In genomic region chr10:94220717-94221116, GRCh38 we compare ENCODE assay signal across 29 cellular contexts.
"Had no signal": no experiment of that assay in that cellular context is flagged by ENCODE, and none has a peak within 500 bp of the region (broad histone marks: within the 10 kb centered on the region; RNA-seq: fewer than 3 reads in every experiment).

No MANE protein-coding gene starts in this region.

- H3K36me3 ChIP-seq: stomach, suprapubic skin, thoracic aorta, thyroid gland, tibial artery, tibial nerve, transverse colon, upper lobe of left lung, upper lobe of right lung, uterus, vagina had no signal

- DNase-seq: stimulated activated CD4-positive, alpha-beta T cell treated with anti-CD3 and anti-CD28 coated beads, Interleukin-2, amount 100 ng/mL, for 48 hours; stimulated activated CD4-positive, alpha-beta T cell treated with anti-CD3 and anti-CD28 coated beads, Interleukin-4, amount 100 ng/mL, for 1 hour; stimulated activated CD4-positive, alpha-beta T cell treated with anti-CD3 and anti-CD28 coated beads, Interleukin-4, amount 100 ng/mL, for 24 hours; stimulated activated CD4-positive, alpha-beta T cell treated with anti-CD3 and anti-CD28 coated beads, Interleukin-4, amount 100 ng/mL, for 4 hours; stimulated activated CD8-positive, alpha-beta memory T cell treated with anti-CD3 and anti-CD28 coated beads, Interleukin-4, amount 100 ng/mL, for 48 hours; stimulated activated naive B cell treated with anti-CD40 and anti-IgM and Interleukin-4, amounts not matched to agents 10 μg/mL and 1 μg/mL and 100 μg/mL, for 72 hours; stimulated activated naive CD4-positive, alpha-beta T cell; stimulated activated naive CD4-positive, alpha-beta T cell treated with Interleukin-2 at 50 U/mL for 16 hours; stimulated activated naive CD8-positive, alpha-beta T cell treated with anti-CD3 and anti-CD28 coated beads, Interleukin-15, amount 100 ng/mL, for 72 hours; stimulated activated naive CD8-positive, alpha-beta T cell treated with anti-CD3 and anti-CD28 coated beads, Interleukin-15, Interleukin-2, amounts not matched to agents 100 U/mL and 50 U/mL, for 24 hours; stomach; substantia nigra; testis; thyroid gland; tibial artery; transverse colon; trophoblast cell; upper lobe of right lung; uterus had no signal

- FAIRE-seq: urothelium cell line had no signal

- H3K4me3 ChIP-seq: stomach, suprapubic skin, testis, thoracic aorta, thyroid gland, tibial artery, tibial nerve, transverse colon, upper lobe of left lung, upper lobe of right lung, uterus, vagina had no signal

- H3K4me1 ChIP-seq: suprapubic skin, testis, transverse colon, upper lobe of left lung, upper lobe of right lung, uterus, vagina had no signal

- H3K9me3 ChIP-seq: stomach, suprapubic skin, testis, thoracic aorta, thyroid gland, tibial artery, tibial nerve, transverse colon, upper lobe of left lung, upper lobe of right lung, uterus, vagina had no signal

- H3K27ac ChIP-seq: stomach, suprapubic skin, testis, thoracic aorta, tibial nerve, transverse colon, upper lobe of left lung, upper lobe of right lung, uterus, vagina had no signal

- H3K4me3 Mint-ChIP-seq: stimulated activated effector memory CD8-positive, alpha-beta T cell treated with anti-CD3 and anti-CD28 coated beads, Interleukin-12 subunit alpha, Interleukin-12 subunit beta, amount 100 ng/mL, for 72 hours; stimulated activated memory B cell treated with anti-CD40 and anti-IgM and Interleukin-4, amounts not matched to agents 10 μg/mL and 1 μg/mL and 100 μg/mL, for 72 hours; stimulated activated naive B cell treated with anti-CD40 and anti-IgM and Interleukin-4, amounts not matched to agents 10 μg/mL and 1 μg/mL and 100 μg/mL, for 72 hours; stimulated activated naive CD8-positive, alpha-beta T cell treated with anti-CD3 and anti-CD28 coated beads, Interleukin-15, amount 100 ng/mL, for 72 hours; stimulated activated naive CD8-positive, alpha-beta T cell treated with anti-CD3 and anti-CD28 coated beads, Interleukin-15, Interleukin-2, amounts not matched to agents 100 ng/mL and 50 ng/mL, for 24 hours; type B pancreatic cell had no signal

- H3K27me3 ChIP-seq: stomach, suprapubic skin, testis, thyroid gland, tibial artery, tibial nerve, transverse colon, upper lobe of left lung, upper lobe of right lung, uterus, vagina had no signal

- H3K9me3 Mint-ChIP-seq: stimulated activated effector memory CD8-positive, alpha-beta T cell treated with anti-CD3 and anti-CD28 coated beads, Interleukin-12 subunit alpha, Interleukin-12 subunit beta, amount 100 ng/mL, for 72 hours; stimulated activated memory B cell treated with anti-CD40 and anti-IgM and Interleukin-4, amounts not matched to agents 10 μg/mL and 1 μg/mL and 100 μg/mL, for 72 hours; stimulated activated naive B cell treated with anti-CD40 and anti-IgM and Interleukin-4, amounts not matched to agents 10 μg/mL and 1 μg/mL and 100 μg/mL, for 72 hours; stimulated activated naive CD8-positive, alpha-beta T cell treated with anti-CD3 and anti-CD28 coated beads, Interleukin-15, amount 100 ng/mL, for 72 hours; stimulated activated naive CD8-positive, alpha-beta T cell treated with anti-CD3 and anti-CD28 coated beads, Interleukin-15, Interleukin-2, amounts not matched to agents 100 ng/mL and 50 ng/mL, for 24 hours; type B pancreatic cell had no signal

- ATAC-seq: stimulated activated effector memory CD8-positive, alpha-beta T cell treated with anti-CD3 and anti-CD28 coated beads, Interleukin-12 subunit alpha, Interleukin-12 subunit beta, amount 100 ng/mL, for 72 hours; stimulated activated memory B cell treated with anti-CD40 and anti-IgM and Interleukin-4, amounts not matched to agents 10 μg/mL and 1 μg/mL and 100 μg/mL, for 72 hours; stimulated activated naive B cell treated with anti-CD40 and anti-IgM and Interleukin-4, amounts not matched to agents 10 μg/mL and 1 μg/mL and 100 μg/mL, for 72 hours; stimulated activated naive CD8-positive, alpha-beta T cell treated with anti-CD3 and anti-CD28 coated beads, Interleukin-15, amount 100 ng/mL, for 72 hours; stimulated activated naive CD8-positive, alpha-beta T cell treated with anti-CD3 and anti-CD28 coated beads, Interleukin-15, Interleukin-2, amounts not matched to agents 100 U/mL and 50 U/mL, for 24 hours had no signal

- H3K36me3 Mint-ChIP-seq: stimulated activated effector memory CD8-positive, alpha-beta T cell treated with anti-CD3 and anti-CD28 coated beads, Interleukin-12 subunit alpha, Interleukin-12 subunit beta, amount 100 ng/mL, for 72 hours; stimulated activated memory B cell treated with anti-CD40 and anti-IgM and Interleukin-4, amounts not matched to agents 10 μg/mL and 1 μg/mL and 100 μg/mL, for 72 hours; stimulated activated naive B cell treated with anti-CD40 and anti-IgM and Interleukin-4, amounts not matched to agents 10 μg/mL and 1 μg/mL and 100 μg/mL, for 72 hours; type B pancreatic cell had no signal

- H3K4me1 Mint-ChIP-seq: stimulated activated effector memory CD8-positive, alpha-beta T cell treated with anti-CD3 and anti-CD28 coated beads, Interleukin-12 subunit alpha, Interleukin-12 subunit beta, amount 100 ng/mL, for 72 hours; stimulated activated memory B cell treated with anti-CD40 and anti-IgM and Interleukin-4, amounts not matched to agents 10 μg/mL and 1 μg/mL and 100 μg/mL, for 72 hours; stimulated activated naive B cell treated with anti-CD40 and anti-IgM and Interleukin-4, amounts not matched to agents 10 μg/mL and 1 μg/mL and 100 μg/mL, for 72 hours; stimulated activated naive CD8-positive, alpha-beta T cell treated with anti-CD3 and anti-CD28 coated beads, Interleukin-15, amount 100 ng/mL, for 72 hours had no signal

- H3K27me3 Mint-ChIP-seq: stimulated activated naive B cell treated with anti-CD40 and anti-IgM and Interleukin-4, amounts not matched to agents 10 μg/mL and 1 μg/mL and 100 μg/mL, for 72 hours; type B pancreatic cell had no signal

- H3K27ac Mint-ChIP-seq: stimulated activated effector memory CD8-positive, alpha-beta T cell treated with anti-CD3 and anti-CD28 coated beads, Interleukin-12 subunit alpha, Interleukin-12 subunit beta, amount 100 ng/mL, for 72 hours; stimulated activated memory B cell treated with anti-CD40 and anti-IgM and Interleukin-4, amounts not matched to agents 10 μg/mL and 1 μg/mL and 100 μg/mL, for 72 hours; stimulated activated naive B cell treated with anti-CD40 and anti-IgM and Interleukin-4, amounts not matched to agents 10 μg/mL and 1 μg/mL and 100 μg/mL, for 72 hours; stimulated activated naive CD8-positive, alpha-beta T cell treated with anti-CD3 and anti-CD28 coated beads, Interleukin-15, amount 100 ng/mL, for 72 hours; stimulated activated naive CD8-positive, alpha-beta T cell treated with anti-CD3 and anti-CD28 coated beads, Interleukin-15, Interleukin-2, amounts not matched to agents 100 ng/mL and 50 ng/mL, for 24 hours; type B pancreatic cell had no signal
